Comparison of ENCODE assay signal across 8 cellular contexts in the genomic region with DNA sequence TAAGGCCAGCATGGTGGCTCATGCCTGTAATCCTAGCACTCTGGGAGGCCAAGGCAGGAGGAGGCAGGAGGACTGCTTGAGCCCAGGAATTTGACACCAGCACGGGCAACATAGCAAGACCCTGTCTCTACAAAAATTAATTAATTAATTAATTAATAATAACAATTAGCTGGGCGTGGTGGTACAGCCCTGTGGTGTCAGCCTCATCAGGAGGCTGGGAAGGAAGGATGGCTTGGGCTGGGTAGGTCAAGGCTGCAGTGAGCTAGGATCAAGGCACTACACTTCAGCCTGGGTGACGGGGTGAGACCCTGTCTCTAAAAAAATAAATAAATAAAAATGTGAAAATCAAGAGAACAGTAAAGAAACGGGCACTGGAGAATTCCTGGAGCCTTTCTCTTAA. TPM values are rescaled to one million over a fixed set of nuclear protein-coding genes. Genes with fewer than 3 reads are reported as not detected.
A peak's percentile ranks its signal among the peaks of the same experiment; 100 is the strongest.
DNase-seq lines count a peak whose midpoint lies in the region; ATAC-seq, FAIRE-seq and TF ChIP-seq lines count a peak whose summit lies in the region.

No MANE protein-coding gene starts in this region.

- no peaks in the 10 kb centered on the region for H3K27me3 ChIP-seq in CD8-positive, alpha-beta memory T cell (ENCODE audit: insufficient read depth, low read length, poor library complexity, severe bottlenecking)
- no peaks in the 10 kb centered on the region for H3K27me3 ChIP-seq in PC-9 (ENCODE audit: insufficient read depth, low read depth)
- no peaks in the 10 kb centered on the region for H3K27me3 ChIP-seq in endothelial cell of umbilical vein (ENCODE audit: control insufficient read depth in 2 of 2, insufficient read depth in 2 of 2, low read length in 2 of 2)
- H3K27me3 ChIP-seq in parathyroid adenoma (ENCODE audit: control insufficient read depth, insufficient read depth, low read length): no peaks in the 10 kb centered on the region

- H3K9me3 Mint-ChIP-seq in CD8-positive, alpha-beta memory T cell: no peaks in the 10 kb centered on the region

- peak overlapping the region; percentile 82 to 97 (median 90) for H3K4me3 Mint-ChIP-seq in CD8-positive, alpha-beta memory T cell

- dilution Hi-C loops in endothelial cell of umbilical vein (cut with MboI; ENCODE audit: extremely low pct_ligation_motif_present, low sequenced_read_pairs): no loop called here

- peaks cover 20 to 39% (median 22%) of the 10 kb centered on the region in 3 donors for H3K4me1 Mint-ChIP-seq in CD8-positive, alpha-beta memory T cell

- H3K36me3 Mint-ChIP-seq in CD8-positive, alpha-beta memory T cell: peaks cover 0 to 3% (median 0%) of the 10 kb centered on the region in 3 donors

- no peaks in the 10 kb centered on the region for H3K36me3 ChIP-seq in CD8-positive, alpha-beta memory T cell (ENCODE audit: insufficient read depth, low read length)
- H3K36me3 ChIP-seq in PC-9 (ENCODE audit: low read depth) (no peaks in the 10 kb centered on the region), endothelial cell of umbilical vein (ENCODE audit: control insufficient read depth in 2 of 2, extremely low read depth in 1 of 2, insufficient read depth in 2 of 2, low read length in 2 of 2) (no peaks in the 10 kb centered on the region), parathyroid adenoma (ENCODE audit: control insufficient read depth, insufficient read depth, low read length) (no peaks in the 10 kb centered on the region)

- no peak for TF ChIP-seq CTCF in PC-9 (conservative IDR thresholded peaks at IDR 0.05)
- TF ChIP-seq CTCF in endothelial cell of umbilical vein (IDR thresholded peaks at IDR 0.05; ENCODE audit: extremely low read depth in 1 of 2, insufficient read depth in 1 of 2, low read depth in 1 of 2, low read length in 2 of 2): no peak
- TF ChIP-seq CTCF in parathyroid adenoma (IDR thresholded peaks at IDR 0.05): no peak

- peak overlapping the region; percentile 96 for H3K4me2 ChIP-seq in PC-9
- H3K4me2 ChIP-seq in endothelial cell of umbilical vein (ENCODE audit: insufficient read depth, low read length): peak overlapping the region; percentile 73
- peak overlapping the region; percentile 97 for H3K4me2 ChIP-seq in parathyroid adenoma (ENCODE audit: low read length)

- H3K79me2 ChIP-seq in PC-9 (ENCODE audit: low read depth) (peaks cover 56% of the 10 kb centered on the region), endothelial cell of umbilical vein (ENCODE audit: control insufficient read depth, insufficient read depth, low read length) (peaks cover 21% of the 10 kb centered on the region), parathyroid adenoma (peaks cover 17% of the 10 kb centered on the region)

- no TSS peak for BruUV-seq in PC-9 (replicated peaks; lab: Mats Ljungman, UMichigan)
- no TSS peak for BruUV-seq in endothelial cell of umbilical vein (replicated peaks; lab: Mats Ljungman, UMichigan)

- H2AFZ ChIP-seq in PC-9 (peak overlapping the region; percentile 85; the same call in 1 of the 2 replicates), endothelial cell of umbilical vein (ENCODE audit: low read depth, low read length) (no peak overlapping the region), parathyroid adenoma (peak overlapping the region; percentile 77)

- POLR2A ChIA-PET in CD8-positive, alpha-beta memory T cell (lab: Charles Lee): interaction anchor here (0.6 to 1.1 kb wide), 2 partner anchors 332 to 671 kb away, joined by 3 read pairs; no protein-coding TSS in a partner anchor
- POLR2A ChIA-PET in PC-9 (lab: Charles Lee; ENCODE audit: unreplicated experiment): interaction anchor here (0.6 kb wide), 2 partner anchors 14 to 378 kb away, joined by 4 to 5 read pairs; no protein-coding TSS in a partner anchor
- POLR2A ChIA-PET in endothelial cell of umbilical vein (lab: Charles Lee): interaction anchor here (1.6 kb wide), 1 partner anchor 12 kb away, joined by 5 read pairs; no protein-coding TSS in a partner anchor

- intact Hi-C loops in PC-9 (cut with micrococcal nuclease; ENCODE audit: unreplicated experiment) (no loop called here), endothelial cell of umbilical vein (cut with micrococcal nuclease) (loop anchor here (5.0 kb wide), 1 partner anchor 193 kb away; no protein-coding TSS in a partner anchor)

- no peaks in the 10 kb centered on the region for H3K9me2 ChIP-seq in PC-9 (ENCODE audit: insufficient read depth)

- CTCF ChIA-PET in CD8-positive, alpha-beta memory T cell (lab: Charles Lee): no interaction called here
- CTCF ChIA-PET in PC-9 (lab: Charles Lee) (interaction anchor here (2.0 kb wide), 1 partner anchor 12 kb away, joined by 15 read pairs; no protein-coding TSS in a partner anchor), endothelial cell of umbilical vein (lab: Charles Lee) (interaction anchor here (1.4 to 3.6 kb wide), 5 partner anchors 12 to 234 kb away, joined by 6 to 21 read pairs (median 8); no protein-coding TSS in a partner anchor)

- H3F3A ChIP-seq in PC-9 (ENCODE audit: insufficient read depth, low read depth): peaks cover 25% of the 10 kb centered on the region; the same call in 1 of the 2 replicates

- H3K9me1 ChIP-seq in endothelial cell of umbilical vein (replicated peaks; ENCODE audit: control insufficient read depth, extremely low read depth, insufficient read depth, low read length): no peaks in the 10 kb centered on the region

- no peak overlapping the region for H3K4me3 ChIP-seq in CD8-positive, alpha-beta memory T cell (ENCODE audit: low read length)
- H3K4me3 ChIP-seq in PC-9 (peak overlapping the region; percentile 94), endothelial cell of umbilical vein (replicated peaks in 1 of 3; ENCODE audit: insufficient read depth in 1 of 3, low read depth in 1 of 3, low read length in 3 of 3) (peak overlapping the region; percentile 61 to 81 (median 65)), parathyroid adenoma (ENCODE audit: low read depth, low read length) (peak overlapping the region; percentile 79)

- H3K27ac Mint-ChIP-seq in CD8-positive, alpha-beta memory T cell: peak overlapping the region; percentile 64 to 99 (median 93)

- no peak for TF ChIP-seq POLR2A in endothelial cell of umbilical vein (IDR thresholded peaks at IDR 0.05; ENCODE audit: low read depth, low read length)

- peak overlapping the region; percentile 94 for H3K9ac ChIP-seq in endothelial cell of umbilical vein (replicated peaks; ENCODE audit: extremely low read depth, insufficient read depth, low read length)
- H3K9ac ChIP-seq in parathyroid adenoma: no peak overlapping the region

- peaks cover 15% of the 10 kb centered on the region; the same call in 1 of the 2 replicates for H4K20me1 ChIP-seq in PC-9 (ENCODE audit: insufficient read depth)
- peaks cover 6% of the 10 kb centered on the region for H4K20me1 ChIP-seq in endothelial cell of umbilical vein (replicated peaks; ENCODE audit: control insufficient read depth, extremely low read depth, insufficient read depth, low read length)

- no peak for FAIRE-seq in endothelial cell of umbilical vein (lab: Jason Lieb, UNC)

- no peaks in the 10 kb centered on the region for H3K9me3 ChIP-seq in CD8-positive, alpha-beta memory T cell (ENCODE audit: low read length)
- H3K9me3 ChIP-seq in PC-9 (ENCODE audit: insufficient read depth, low read depth): no peaks in the 10 kb centered on the region
- H3K9me3 ChIP-seq in endothelial cell of umbilical vein (replicated peaks; ENCODE audit: control insufficient read depth, insufficient read depth, low read length): no peaks in the 10 kb centered on the region
- no peaks in the 10 kb centered on the region for H3K9me3 ChIP-seq in parathyroid adenoma (ENCODE audit: control insufficient read depth, low read length)

- H3K4me1 ChIP-seq in CD8-positive, alpha-beta memory T cell (ENCODE audit: insufficient read depth, low read length): peaks cover 8% of the 10 kb centered on the region
- peaks cover 17% of the 10 kb centered on the region for H3K4me1 ChIP-seq in PC-9 (replicated peaks; ENCODE audit: insufficient read depth)
- H3K4me1 ChIP-seq in endothelial cell of umbilical vein (ENCODE audit: control insufficient read depth, extremely low read depth, insufficient read depth, low read length): peaks cover 2% of the 10 kb centered on the region
- no peaks in the 10 kb centered on the region for H3K4me1 ChIP-seq in parathyroid adenoma

- no peak for DNase-seq in CD8-positive, alpha-beta memory T cell
- DNase-seq in PC-9 (no peak), endothelial cell of umbilical vein (ENCODE audit: low read depth, low spot score) (no peak), NCI-H2107 treated with DMSO at 0.1 percent for 48 hours (lab: John Stamatoyannopoulos, UW; ENCODE audit: unreplicated experiment) (no peak), MV-4-11 (lab: John Stamatoyannopoulos, UW) (no peak)

- peak overlapping the region; percentile 88 for H3K27ac ChIP-seq in CD8-positive, alpha-beta memory T cell (ENCODE audit: low read depth, low read length)
- H3K27ac ChIP-seq in PC-9 (peak overlapping the region; percentile 75), endothelial cell of umbilical vein (ENCODE audit: insufficient read depth, low read depth, low read length) (peak overlapping the region; percentile 89), parathyroid adenoma (peak overlapping the region; percentile 74)

- H3K27me3 Mint-ChIP-seq in CD8-positive, alpha-beta memory T cell: no peaks in the 10 kb centered on the region

- no peak for ATAC-seq in HG03135 (IDR thresholded peaks at IDR 0.05; ENCODE audit: unreplicated experiment)
- ATAC-seq in GM18867 (IDR thresholded peaks at IDR 0.05; ENCODE audit: unreplicated experiment): no peak

TF ChIP-seq in endothelial cell of umbilical vein, 7 proteins besides CTCF, POLR2A, EP300 and RAD21 (continues in another document):
- TF ChIP-seq MYC (IDR thresholded peaks at IDR 0.05; ENCODE audit: low read depth, low read length): no peak
- no peak for TF ChIP-seq MAX (IDR thresholded peaks at IDR 0.05; ENCODE audit: insufficient read depth, insufficient read length)
- no peak for TF ChIP-seq JUN (IDR thresholded peaks at IDR 0.05; ENCODE audit: borderline replicate concordance, insufficient read depth, insufficient read length, low read depth)
- no peak for TF ChIP-seq FOS (IDR thresholded peaks at IDR 0.05; ENCODE audit: borderline replicate concordance, insufficient read depth, low read length)

RNA-seq across cellular contexts. Expression of gene ARFGAP3, which starts 1.3 kb away (rescaled TPM):
- total RNA-seq in CD8-positive, alpha-beta memory T cell: 10 to 100 TPM; 32.2 to 33.0 TPM
- 50.0 TPM for polyA plus RNA-seq in CD8-positive, alpha-beta memory T cell
- total RNA-seq in PC-9 (2021): 26.5 and 29.1 TPM in 2 replicates
- 33.4 and 40.2 TPM in 2 replicates for total RNA-seq in endothelial cell of umbilical vein
- polyA plus RNA-seq in endothelial cell of umbilical vein: 23.6 and 29.1 TPM in 2 replicates
- 23.4 and 26.7 TPM in 2 replicates for polyA plus RNA-seq in endothelial cell of umbilical vein (2011; cell fraction: cytosol; rRNA removed)
- 37.7 and 42.1 TPM in 2 replicates for polyA plus RNA-seq in endothelial cell of umbilical vein (2011; cell fraction: nucleus; rRNA removed)
- polyA plus RNA-seq in endothelial cell of umbilical vein (2012): 26.1 and 27.9 TPM in 2 replicates
- 37.5 and 39.3 TPM in 2 replicates for polyA minus RNA-seq in endothelial cell of umbilical vein
- 10.3 TPM for polyA minus RNA-seq in endothelial cell of umbilical vein (2011; cell fraction: cytosol; rRNA and poly(A)+ RNA removed)
- 26.4 and 28.7 TPM in 2 replicates for polyA minus RNA-seq in endothelial cell of umbilical vein (2011; cell fraction: nucleus; rRNA and poly(A)+ RNA removed)
